Comparison of ENCODE assay signal across 18 cellular contexts in genomic region chr5:108661590-108662219, GRCh38.
DNase-seq lines count a peak whose midpoint lies in the region; TF ChIP-seq lines count a peak whose summit lies in the region.
"Had no signal": no experiment of that assay in that cellular context is flagged by ENCODE, and none has a peak within 500 bp of the region (broad histone marks: within the 10 kb centered on the region; RNA-seq: fewer than 3 reads in every experiment).

No MANE protein-coding gene starts in this region.

- H3K4me1 ChIP-seq in GM23248 (ENCODE audit: insufficient read depth) = peaks cover 5% of the 10 kb centered on the region
- peaks cover 5 to 18% of the 10 kb centered on the region in 2 donors for H3K4me1 ChIP-seq in adrenal gland (replicated peaks in 1 of 2)
- peaks cover 0 to 22% of the 10 kb centered on the region in 2 donors for H3K4me1 ChIP-seq in neuronal stem cell (ENCODE audit: control insufficient read depth in 2 of 2, insufficient read depth in 1 of 2, low read depth in 1 of 2, low read length in 2 of 2)
- H3K4me1 ChIP-seq: heart left ventricle, uterus had no signal

- TF ChIP-seq POLR2A in adrenal gland (IDR thresholded peaks at IDR 0.05) (no peak), erythroblast (IDR thresholded peaks at IDR 0.05; ENCODE audit: low read length) (no peak)

- no peak overlapping the region for H4K8ac ChIP-seq in neuronal stem cell (ENCODE audit: low read depth, low read length)

- H2BK5ac ChIP-seq in neuronal stem cell (ENCODE audit: low read length) = no peak overlapping the region

- DNase-seq in GM23248 = peak; percentile 24
- peak in 3 of 7 donors; percentile 16 to 48 (median 17) for DNase-seq in adrenal gland
- DNase-seq in fibroblast of peridontal ligament (ENCODE audit: extremely low read depth) = peak; percentile 41
- DNase-seq in neuronal stem cell (ENCODE audit: low spot score) = no peak
- DNase-seq in GM10266 (ENCODE audit: extremely low spot score) = no peak
- DNase-seq in NCI-H2081 (lab: John Stamatoyannopoulos, UW) = no peak
- no peak for DNase-seq in GM10248 (ENCODE audit: extremely low spot score)
- no peak for DNase-seq in erythroblast (lab: John Stamatoyannopoulos, UW)
- DNase-seq: activated CD4-positive, CD25-positive, alpha-beta regulatory T cell treated with anti-CD3 and anti-CD28 coated beads, Interleukin-2, amount 50 U/mL, for 72 hours; activated T-cell treated with anti-CD3 and anti-CD28 coated beads for 4 hours; heart left ventricle; left cardiac atrium; naive B cell; NCI-H1417; NCI-H510A; stimulated activated naive B cell treated with anti-CD40 and anti-IgM and Interleukin-4, amounts not matched to agents 10 μg/mL and 1 μg/mL and 100 μg/mL, for 72 hours; uterus had no signal

- no peak overlapping the region for H4K91ac ChIP-seq in neuronal stem cell (ENCODE audit: low read depth, low read length, poor library complexity)

- no peak overlapping the region for H2BK15ac ChIP-seq in neuronal stem cell (ENCODE audit: low read length)

- H3K18ac ChIP-seq in neuronal stem cell (ENCODE audit: low read length) = no peak overlapping the region

- H3K79me1 ChIP-seq in neuronal stem cell (ENCODE audit: low read depth, low read length) = no peaks in the 10 kb centered on the region

- H3K4me3 ChIP-seq in GM23248 (no peak overlapping the region), adrenal gland (no peak overlapping the region), neuronal stem cell (ENCODE audit: low read length in 2 of 2) (peak overlapping the region in 1 of 2 donors; percentile 8)
- H3K4me3 ChIP-seq: BLaER1 treated with 17β-estradiol and CSF1 and Interleukin-3, amounts not matched to agents 10 nM and 100 nM; heart left ventricle; uterus had no signal

- H2BK120ac ChIP-seq in neuronal stem cell (ENCODE audit: low read depth, low read length) = no peak overlapping the region

- no peaks in the 10 kb centered on the region for H3K9me2 ChIP-seq in GM23248 (ENCODE audit: insufficient read depth)

- no peak for TF ChIP-seq CTCF in adrenal gland (IDR thresholded peaks at IDR 0.05)
- TF ChIP-seq CTCF in GM10266 (IDR thresholded peaks at IDR 0.05; ENCODE audit: control insufficient read depth, insufficient read depth, low read depth, missing control alignments) = no peak
- TF ChIP-seq CTCF in GM10248 (IDR thresholded peaks at IDR 0.05; ENCODE audit: control extremely low read depth, extremely low read depth, low read depth, missing control alignments) = no peak

- no peak overlapping the region for H3K14ac ChIP-seq in neuronal stem cell (ENCODE audit: low read length)

- H2AFZ ChIP-seq in GM23248 (no peak overlapping the region), neuronal stem cell (ENCODE audit: low read length) (peak overlapping the region; percentile 66)

- H3K23ac ChIP-seq in neuronal stem cell (ENCODE audit: low read depth, low read length, poor library complexity) = no peak overlapping the region

- H2AK5ac ChIP-seq in neuronal stem cell (ENCODE audit: low read depth, low read length) = no peak overlapping the region

- no peaks in the 10 kb centered on the region for H3K36me3 ChIP-seq in GM23248 (ENCODE audit: low read depth)
- H3K36me3 ChIP-seq in adrenal gland (replicated peaks in 1 of 2) = no peaks in the 10 kb centered on the region
- H3K36me3 ChIP-seq in neuronal stem cell (replicated peaks in 1 of 2; ENCODE audit: control insufficient read depth in 2 of 2, insufficient read depth in 2 of 2, low read length in 2 of 2) = no peaks in the 10 kb centered on the region
- H3K36me3 ChIP-seq: BLaER1 treated with 17β-estradiol and CSF1 and Interleukin-3, amounts not matched to agents 10 nM and 100 nM; heart left ventricle; uterus had no signal

- H3K27ac ChIP-seq in GM23248 = no peak overlapping the region
- peak overlapping the region in 4 of 5 donors; percentile 10 to 52 (median 25) for H3K27ac ChIP-seq in adrenal gland
- no peak overlapping the region for H3K27ac ChIP-seq in neuronal stem cell (replicated peaks; ENCODE audit: low read length)
- H3K27ac ChIP-seq: BLaER1 treated with 17β-estradiol and CSF1 and Interleukin-3, amounts not matched to agents 10 nM and 100 nM; heart left ventricle; uterus had no signal

- in situ Hi-C loops in GM23248 (cut with MboI) = no loop called here

- H3K4me2 ChIP-seq in GM23248 (ENCODE audit: unreplicated experiment) = no peak overlapping the region
- no peak overlapping the region for H3K4me2 ChIP-seq in neuronal stem cell (ENCODE audit: insufficient read depth, low read length, poor library complexity, severe bottlenecking)
- H3K4me2 ChIP-seq: BLaER1 treated with 17β-estradiol and CSF1 and Interleukin-3, amounts not matched to agents 10 nM and 100 nM had no signal

- H3F3A ChIP-seq in GM23248 (ENCODE audit: insufficient read depth) = peaks cover 1% of the 10 kb centered on the region; the same call in 1 of the 2 replicates

- CTCF ChIA-PET in GM10248 (lab: Yijun Ruan, JAX) = interaction anchor here (0.8 to 4.0 kb wide), 7 partner anchors 9 to 22 kb away, joined by 3 to 24 read pairs (median 4); no protein-coding TSS in a partner anchor

- no peak overlapping the region for H3K4ac ChIP-seq in neuronal stem cell (ENCODE audit: low read length)

- H3K9me3 ChIP-seq in GM23248 (ENCODE audit: low read depth) (no peaks in the 10 kb centered on the region), adrenal gland (replicated peaks in 1 of 3) (no peaks in the 10 kb centered on the region), neuronal stem cell (replicated peaks in 1 of 2; ENCODE audit: control insufficient read depth in 2 of 2, insufficient read depth in 1 of 2, low read depth in 1 of 2, low read length in 2 of 2) (no peaks in the 10 kb centered on the region)
- H3K9me3 ChIP-seq: BLaER1 treated with 17β-estradiol and CSF1 and Interleukin-3, amounts not matched to agents 10 nM and 100 nM; heart left ventricle; uterus had no signal

- H3K27me3 ChIP-seq in GM23248 (replicated peaks; ENCODE audit: insufficient read depth) (no peaks in the 10 kb centered on the region; the same call in 1 of the 2 replicates), adrenal gland (no peaks in the 10 kb centered on the region), neuronal stem cell (ENCODE audit: control insufficient read depth in 3 of 3, insufficient read depth in 3 of 3, low read depth in 1 of 3, low read length in 3 of 3) (no peaks in the 10 kb centered on the region)
- H3K27me3 ChIP-seq: BLaER1 treated with 17β-estradiol and CSF1 and Interleukin-3, amounts not matched to agents 10 nM and 100 nM had no signal

- H3K9ac ChIP-seq in GM23248 (no peak overlapping the region), neuronal stem cell (ENCODE audit: low read depth, low read length, poor library complexity) (no peak overlapping the region)
- H3K9ac ChIP-seq: BLaER1 treated with 17β-estradiol and CSF1 and Interleukin-3, amounts not matched to agents 10 nM and 100 nM had no signal

- intact Hi-C loops in adrenal gland (cut with DNase I) = no loop called here

- POLR2A ChIA-PET in GM10248 (lab: Yijun Ruan, JAX) = no interaction called here

- no peaks in the 10 kb centered on the region for H4K20me1 ChIP-seq in GM23248 (ENCODE audit: insufficient read depth)
- H4K20me1 ChIP-seq: BLaER1 treated with 17β-estradiol and CSF1 and Interleukin-3, amounts not matched to agents 10 nM and 100 nM had no signal

- H3K79me2 ChIP-seq in GM23248 (ENCODE audit: insufficient read depth) = no peaks in the 10 kb centered on the region

- 76% methylated on average over 3 of the region's 3 CpGs for WGBS in GM23248 (ENCODE audit: low coverage in 1 of 2, low lambda C conversion rate in 2 of 2, missing lambda C conversion rate in 2 of 2), 2 experiments
- 43 to 58% (median 53%) methylated on average over 3 of the region's 3 CpGs for WGBS in adrenal gland, 4 donors
- no CpG with 5 or more reads among the region's 3 CpGs for WGBS in neuronal stem cell (ENCODE audit: extremely low coverage in 2 of 2, insufficient read length in 2 of 2, insufficient replicate concordance in 1 of 2), 2 donors

- H2BK12ac ChIP-seq in neuronal stem cell (ENCODE audit: low read length) = no peak overlapping the region

Comparison
In these comparisons a context has a peak if more than half of its experiments do, and no peak if none do; other contexts are left out.
1. DNase-seq: peak in GM23248 (single experiment) and fibroblast of peridontal ligament (single experiment); none in neuronal stem cell (single experiment), GM10266 (single experiment), NCI-H2081 (0 of 2), GM10248 (single experiment) and erythroblast (0 of 2).
2. H3K27ac ChIP-seq: peak in adrenal gland (4 of 5); none in GM23248 (single experiment) and neuronal stem cell (single experiment).